ENCODE assay signal across 13 cellular contexts in genomic region chr11:28209906-28210305, GRCh38.
DNase-seq lines count a peak whose midpoint lies in the region; TF ChIP-seq lines count a peak whose summit lies in the region.
"Had no signal": no experiment of that assay in that cellular context is flagged by ENCODE, and none has a peak within 500 bp of the region (broad histone marks: within the 10 kb centered on the region; RNA-seq: fewer than 3 reads in every experiment).

No MANE protein-coding gene starts in this region.

- H3K27ac ChIP-seq in osteoblast (ENCODE audit: low read depth, low read length) (no peak overlapping the region), smooth muscle cell (ENCODE audit: low read depth) (no peak overlapping the region)
- H3K27ac ChIP-seq: BLaER1 had no signal

- H3F3A ChIP-seq in smooth muscle cell (ENCODE audit: low read depth), result no peaks in the 10 kb centered on the region

- no peaks in the 10 kb centered on the region for H3K4me1 ChIP-seq in osteoblast (ENCODE audit: insufficient read depth, low read length)
- no peaks in the 10 kb centered on the region for H3K4me1 ChIP-seq in smooth muscle cell (ENCODE audit: low read depth)
- H3K4me1 ChIP-seq: BLaER1 had no signal

- H3K9me3 ChIP-seq in osteoblast (ENCODE audit: low read depth, low read length) (no peaks in the 10 kb centered on the region), smooth muscle cell (replicated peaks; ENCODE audit: low read depth) (no peaks in the 10 kb centered on the region)
- H3K9me3 ChIP-seq: BLaER1 had no signal

- H3K36me3 ChIP-seq in osteoblast (ENCODE audit: insufficient read depth, low read length) (no peaks in the 10 kb centered on the region), smooth muscle cell (ENCODE audit: low read depth) (no peaks in the 10 kb centered on the region)

- in situ Hi-C loops in astrocyte of the cerebellum (cut with HindIII; ENCODE audit: low sequenced_read_pairs), result no loop called here

- H3K27me3 ChIP-seq in osteoblast (ENCODE audit: insufficient read depth, low read length) (no peaks in the 10 kb centered on the region), smooth muscle cell (ENCODE audit: low read depth) (no peaks in the 10 kb centered on the region)
- H3K27me3 ChIP-seq: BLaER1 had no signal

- H2AFZ ChIP-seq in osteoblast (ENCODE audit: low read length) (no peak overlapping the region), smooth muscle cell (ENCODE audit: low read depth) (no peak overlapping the region)
- H2AFZ ChIP-seq: GM23338 had no signal

- WGBS in smooth muscle cell (ENCODE audit: low lambda C conversion rate), result 100% methylated on average over 1 of the region's 1 CpG

- H3K9ac ChIP-seq in smooth muscle cell (ENCODE audit: low read depth), result no peak overlapping the region
- H3K9ac ChIP-seq: BLaER1 had no signal

- H3K4me2 ChIP-seq in osteoblast (ENCODE audit: insufficient read depth, low read length) (no peak overlapping the region), smooth muscle cell (no peak overlapping the region)
- H3K4me2 ChIP-seq: BLaER1, GM23338 had no signal

- CTCF ChIA-PET in GM10248 (lab: Yijun Ruan, JAX), result no interaction called here

- TF ChIP-seq CTCF in astrocyte of the cerebellum (IDR thresholded peaks at IDR 0.05; ENCODE audit: low read depth, low read length, missing control alignments) (no peak), fibroblast of the aortic adventitia (IDR thresholded peaks at IDR 0.05; ENCODE audit: insufficient read depth, low read length) (no peak), osteoblast (IDR thresholded peaks at IDR 0.05; ENCODE audit: extremely low read depth, low read depth, low read length) (no peak), GM10248 (IDR thresholded peaks at IDR 0.05; ENCODE audit: control extremely low read depth, extremely low read depth, low read depth, missing control alignments) (no peak), smooth muscle cell (IDR thresholded peaks at IDR 0.05; ENCODE audit: borderline replicate concordance, insufficient read depth, poor library complexity, severe bottlenecking) (no peak)

- H4K20me1 ChIP-seq in osteoblast (ENCODE audit: insufficient read depth, low read length) (no peaks in the 10 kb centered on the region), smooth muscle cell (ENCODE audit: low read depth) (no peaks in the 10 kb centered on the region)
- H4K20me1 ChIP-seq: BLaER1 had no signal

- H3K79me2 ChIP-seq in osteoblast (ENCODE audit: insufficient read depth, low read length), result peaks cover 3% of the 10 kb centered on the region
- H3K79me2 ChIP-seq in smooth muscle cell (ENCODE audit: low read depth), result peaks cover 5% of the 10 kb centered on the region

- DNase-seq in AG20443 (ENCODE audit: low spot score) (peak; percentile 6), astrocyte of the cerebellum (ENCODE audit: low read depth) (peak; percentile 12), fibroblast of the aortic adventitia (ENCODE audit: low read depth) (peak; percentile 23), osteoblast (ENCODE audit: insufficient read length, low spot score, missing footprints) (no peak), GM10248 (ENCODE audit: extremely low spot score) (no peak), smooth muscle cell (lab: John Stamatoyannopoulos, UW; ENCODE audit: unreplicated experiment) (no peak), NCI-H2029 treated with DMSO at 0.1 percent for 48 hours (lab: John Stamatoyannopoulos, UW) (no peak)
- DNase-seq: ACHN, DMS53, H7, KG1 had no signal

- no peak overlapping the region for H3K4me3 ChIP-seq in astrocyte of the cerebellum (ENCODE audit: low read depth, low read length)
- H3K4me3 ChIP-seq in fibroblast of the aortic adventitia (ENCODE audit: low read depth, low read length), result no peak overlapping the region
- H3K4me3 ChIP-seq in osteoblast (ENCODE audit: insufficient read depth, low read length), result no peak overlapping the region
- no peak overlapping the region for H3K4me3 ChIP-seq in smooth muscle cell
- H3K4me3 ChIP-seq: BLaER1, GM23338 had no signal

- POLR2A ChIA-PET in GM10248 (lab: Yijun Ruan, JAX), result no interaction called here

Comparison
In these comparisons a context has a peak if more than half of its experiments do, and no peak if none do; other contexts are left out.
1. DNase-seq: peak in AG20443 (single experiment), astrocyte of the cerebellum (single experiment) and fibroblast of the aortic adventitia (single experiment); none in osteoblast (single experiment), GM10248 (single experiment), smooth muscle cell (single experiment) and NCI-H2029 treated with DMSO at 0.1 percent for 48 hours (single experiment).